ENCODE assay signal across 16 cellular contexts in the genomic region with DNA sequence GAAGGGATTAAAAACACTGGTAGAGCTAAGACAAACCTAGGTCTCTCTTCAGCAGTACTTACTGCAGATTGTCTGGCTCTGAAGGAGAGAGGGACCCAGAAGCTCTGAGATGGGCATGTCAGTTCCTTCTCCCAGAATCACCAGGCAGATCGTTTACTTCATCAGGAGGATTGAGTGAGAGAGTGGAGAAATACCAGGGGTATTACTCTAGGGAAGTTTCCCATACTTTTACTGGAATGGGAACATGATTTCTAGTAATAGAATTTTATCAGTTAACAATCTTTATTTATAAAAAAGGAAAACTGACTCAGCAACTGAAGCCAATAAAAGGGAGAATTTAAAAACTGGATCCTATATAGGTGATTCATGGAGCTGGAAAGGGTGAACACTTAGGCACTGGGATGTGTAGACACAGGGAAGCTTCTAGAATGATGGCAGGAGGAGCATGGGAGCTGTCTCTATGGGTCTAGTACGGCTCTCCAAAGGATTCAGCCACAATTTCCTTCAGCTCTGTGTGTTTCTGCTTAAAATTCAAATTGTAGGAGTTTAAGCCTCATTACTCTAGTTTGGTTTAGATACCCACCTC.
DNase-seq lines count a peak whose midpoint lies in the region; ATAC-seq and TF ChIP-seq lines count a peak whose summit lies in the region.
"Had no signal": no experiment of that assay in that cellular context is flagged by ENCODE, and none has a peak within 500 bp of the region (broad histone marks: within the 10 kb centered on the region; RNA-seq: fewer than 3 reads in every experiment).

No MANE protein-coding gene starts in this region.

- no peaks in the 10 kb centered on the region for H3K79me1 ChIP-seq in mesendoderm (ENCODE audit: low read length)

- no CpG with 5 or more reads among the region's 2 CpGs for WGBS in mesendoderm (ENCODE audit: extremely low coverage, insufficient coverage, low lambda C conversion rate)

- H3K18ac ChIP-seq in mesendoderm (ENCODE audit: low read length): no peak overlapping the region

- H3K27ac ChIP-seq in mesendoderm (ENCODE audit: low read depth, low read length): no peak overlapping the region
- H3K27ac ChIP-seq: KMS-11 had no signal

- H3K4ac ChIP-seq in mesendoderm (ENCODE audit: low read depth, low read length): no peak overlapping the region

- peaks cover 3% of the 10 kb centered on the region for H3K4me1 ChIP-seq in mesendoderm (ENCODE audit: control insufficient read depth, low read depth, low read length)

- H3K4me3 ChIP-seq in AG10803 (ENCODE audit: low read length) (no peak overlapping the region), mesendoderm (ENCODE audit: low read length) (no peak overlapping the region)
- H3K4me3 ChIP-seq: GM12878 had no signal

- no peak overlapping the region for H4K5ac ChIP-seq in mesendoderm (ENCODE audit: low read length)

- H2AK5ac ChIP-seq in mesendoderm (ENCODE audit: low read length): no peak overlapping the region

- H2BK120ac ChIP-seq in mesendoderm (ENCODE audit: low read depth, low read length): no peak overlapping the region

- H3K79me2 ChIP-seq in mesendoderm (ENCODE audit: control insufficient read depth, insufficient read depth, low read length): no peaks in the 10 kb centered on the region

- H2BK15ac ChIP-seq in mesendoderm (replicated peaks; ENCODE audit: low read depth): peak overlapping the region; percentile 74

- no peak overlapping the region for H3K4me2 ChIP-seq in mesendoderm (ENCODE audit: low read length)
- H3K4me2 ChIP-seq: KMS-11 had no signal

- peak; percentile 60 for DNase-seq in AG10803 (ENCODE audit: low read depth)
- DNase-seq in HCEC 1CT: peak; percentile 9
- DNase-seq in mesendoderm: no peak
- no peak for DNase-seq in inferior parietal cortex (ENCODE audit: extremely low spot score)
- DNase-seq: BE2C; CD8-positive, alpha-beta memory T cell; NCI-H1930; NCI-H2171; NCI-H510A treated with DMSO at 0.1 percent for 48 hours; SHP77 treated with DMSO at 0.1 percent for 48 hours had no signal

- H4K8ac ChIP-seq in mesendoderm (ENCODE audit: low read depth, low read length): no peak overlapping the region

- no peak for TF ChIP-seq CTCF in AG10803 (conservative IDR thresholded peaks at IDR 0.05; ENCODE audit: low read length)

- no peak overlapping the region for H3K9ac ChIP-seq in mesendoderm (ENCODE audit: low read length)
- H3K9ac ChIP-seq: KMS-11 had no signal

- ATAC-seq in SK-N-SH treated with all-trans-retinoic acid at 6 μM for 48 hours (peak; percentile 37; the same call in 2 of the 3 replicates), GM21529 (IDR thresholded peaks at IDR 0.05; ENCODE audit: unreplicated experiment) (no peak), GM18498 (IDR thresholded peaks at IDR 0.05; ENCODE audit: unreplicated experiment) (no peak), HG03378 (IDR thresholded peaks at IDR 0.05; ENCODE audit: unreplicated experiment) (no peak)
- ATAC-seq: GM12878 had no signal

- no peak overlapping the region for H3K56ac ChIP-seq in mesendoderm (ENCODE audit: low read length)

- no peaks in the 10 kb centered on the region for H3K36me3 ChIP-seq in mesendoderm (ENCODE audit: control insufficient read depth, insufficient read depth, low read length)
- H3K36me3 ChIP-seq: BE2C had no signal

- no peak overlapping the region for H2BK5ac ChIP-seq in mesendoderm (ENCODE audit: low read length)

- H3K23ac ChIP-seq in mesendoderm (ENCODE audit: low read length): no peak overlapping the region

- no peaks in the 10 kb centered on the region for H3K27me3 ChIP-seq in mesendoderm (ENCODE audit: insufficient read depth, low read length, poor library complexity)
- H3K27me3 ChIP-seq: BE2C had no signal

TF ChIP-seq in SK-N-SH treated with all-trans-retinoic acid at 6 μM for 48 hours, 23 proteins besides CTCF, POLR2A, EP300 and RAD21:
- TF ChIP-seq ARNTL (CRISPR knock-in tag; IDR thresholded peaks at IDR 0.05; ENCODE audit: borderline replicate concordance, low read depth): no peak
- no peak for TF ChIP-seq RARB (CRISPR knock-in tag; IDR thresholded peaks at IDR 0.05)
- TF ChIP-seq TOX (CRISPR knock-in tag; IDR thresholded peaks at IDR 0.05; ENCODE audit: borderline replicate concordance): no peak
- TF ChIP-seq, protein P1, sequence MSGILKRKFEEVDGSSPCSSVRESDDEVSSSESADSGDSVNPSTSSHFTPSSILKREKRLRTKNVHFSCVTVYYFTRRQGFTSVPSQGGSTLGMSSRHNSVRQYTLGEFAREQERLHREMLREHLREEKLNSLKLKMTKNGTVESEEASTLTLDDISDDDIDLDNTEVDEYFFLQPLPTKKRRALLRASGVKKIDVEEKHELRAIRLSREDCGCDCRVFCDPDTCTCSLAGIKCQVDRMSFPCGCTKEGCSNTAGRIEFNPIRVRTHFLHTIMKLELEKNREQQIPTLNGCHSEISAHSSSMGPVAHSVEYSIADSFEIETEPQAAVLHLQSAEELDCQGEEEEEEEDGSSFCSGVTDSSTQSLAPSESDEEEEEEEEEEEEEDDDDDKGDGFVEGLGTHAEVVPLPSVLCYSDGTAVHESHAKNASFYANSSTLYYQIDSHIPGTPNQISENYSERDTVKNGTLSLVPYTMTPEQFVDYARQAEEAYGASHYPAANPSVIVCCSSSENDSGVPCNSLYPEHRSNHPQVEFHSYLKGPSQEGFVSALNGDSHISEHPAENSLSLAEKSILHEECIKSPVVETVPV (CRISPR knock-in tag; IDR thresholded peaks at IDR 0.05): no peak
- no peak for TF ChIP-seq SNAI2 (CRISPR knock-in tag; IDR thresholded peaks at IDR 0.05)
- TF ChIP-seq, protein P2, sequence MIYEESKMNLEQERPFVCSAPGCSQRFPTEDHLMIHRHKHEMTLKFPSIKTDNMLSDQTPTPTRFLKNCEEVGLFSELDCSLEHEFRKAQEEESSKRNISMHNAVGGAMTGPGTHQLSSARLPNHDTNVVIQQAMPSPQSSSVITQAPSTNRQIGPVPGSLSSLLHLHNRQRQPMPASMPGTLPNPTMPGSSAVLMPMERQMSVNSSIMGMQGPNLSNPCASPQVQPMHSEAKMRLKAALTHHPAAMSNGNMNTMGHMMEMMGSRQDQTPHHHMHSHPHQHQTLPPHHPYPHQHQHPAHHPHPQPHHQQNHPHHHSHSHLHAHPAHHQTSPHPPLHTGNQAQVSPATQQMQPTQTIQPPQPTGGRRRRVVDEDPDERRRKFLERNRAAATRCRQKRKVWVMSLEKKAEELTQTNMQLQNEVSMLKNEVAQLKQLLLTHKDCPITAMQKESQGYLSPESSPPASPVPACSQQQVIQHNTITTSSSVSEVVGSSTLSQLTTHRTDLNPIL (CRISPR knock-in tag; IDR thresholded peaks at IDR 0.05; ENCODE audit: low read depth): no peak
- TF ChIP-seq ZFP30 (CRISPR knock-in tag; IDR thresholded peaks at IDR 0.05): no peak
- no peak for TF ChIP-seq ZC3H10 (CRISPR knock-in tag; IDR thresholded peaks at IDR 0.05)
- TF ChIP-seq ZNF70 (CRISPR knock-in tag; IDR thresholded peaks at IDR 0.05): no peak
- TF ChIP-seq, protein P3, sequence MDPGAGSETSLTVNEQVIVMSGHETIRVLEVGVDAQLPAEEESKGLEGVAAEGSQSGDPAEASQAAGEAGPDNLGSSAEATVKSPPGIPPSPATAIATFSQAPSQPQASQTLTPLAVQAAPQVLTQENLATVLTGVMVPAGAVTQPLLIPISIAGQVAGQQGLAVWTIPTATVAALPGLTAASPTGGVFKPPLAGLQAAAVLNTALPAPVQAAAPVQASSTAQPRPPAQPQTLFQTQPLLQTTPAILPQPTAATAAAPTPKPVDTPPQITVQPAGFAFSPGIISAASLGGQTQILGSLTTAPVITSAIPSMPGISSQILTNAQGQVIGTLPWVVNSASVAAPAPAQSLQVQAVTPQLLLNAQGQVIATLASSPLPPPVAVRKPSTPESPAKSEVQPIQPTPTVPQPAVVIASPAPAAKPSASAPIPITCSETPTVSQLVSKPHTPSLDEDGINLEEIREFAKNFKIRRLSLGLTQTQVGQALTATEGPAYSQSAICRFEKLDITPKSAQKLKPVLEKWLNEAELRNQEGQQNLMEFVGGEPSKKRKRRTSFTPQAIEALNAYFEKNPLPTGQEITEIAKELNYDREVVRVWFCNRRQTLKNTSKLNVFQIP (CRISPR knock-in tag; IDR thresholded peaks at IDR 0.05; ENCODE audit: borderline replicate concordance, low read depth): no peak
- no peak for TF ChIP-seq ZNF8 (CRISPR knock-in tag; IDR thresholded peaks at IDR 0.05)
- TF ChIP-seq ESRRG (CRISPR knock-in tag; IDR thresholded peaks at IDR 0.05): no peak
- TF ChIP-seq TCF4 (CRISPR knock-in tag; IDR thresholded peaks at IDR 0.05; ENCODE audit: borderline replicate concordance): no peak
- TF ChIP-seq PPARA (CRISPR knock-in tag; IDR thresholded peaks at IDR 0.05; ENCODE audit: borderline replicate concordance): no peak

Comparison
In these comparisons a context has a peak if more than half of its experiments do, and no peak if none do; other contexts are left out.
1. DNase-seq: peak in AG10803 (single experiment) and HCEC 1CT (single experiment); none in mesendoderm (single experiment) and inferior parietal cortex (single experiment).